In the genomic region with DNA sequence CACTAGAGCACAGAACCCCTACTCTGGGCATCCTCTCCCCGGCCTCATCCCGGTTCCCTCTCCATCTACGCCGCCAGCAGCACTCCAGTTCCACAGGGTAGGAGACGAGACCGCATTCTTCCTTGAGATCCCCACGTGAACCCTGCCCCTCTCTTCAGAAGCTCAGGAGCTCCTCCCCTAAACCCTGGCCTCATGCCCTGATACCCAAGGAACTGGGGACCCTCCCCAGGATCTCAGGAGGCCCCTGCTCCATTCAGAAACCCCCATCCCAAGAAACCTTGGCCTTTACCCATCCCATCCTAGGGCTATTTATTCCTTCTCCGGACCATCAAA, we compare ENCODE assay signal across 6 cellular contexts. TPM values are rescaled to one million over a fixed set of nuclear protein-coding genes. Genes with fewer than 3 reads are reported as not detected.
DNase-seq lines count a peak whose midpoint lies in the region; ATAC-seq and TF ChIP-seq lines count a peak whose summit lies in the region.

No MANE protein-coding gene starts in this region.

- CTCF ChIA-PET in BJ (lab: Yijun Ruan, JAX), result interaction anchor here (1.4 kb wide), 1 partner anchor 16 kb away, joined by 4 read pairs; no protein-coding TSS in a partner anchor
- CTCF ChIA-PET in Panc1 (lab: Charles Lee), result no interaction called here

- in situ Hi-C loops in Panc1 (cut with HindIII; ENCODE audit: low pct_unique_long_range_greater_than_20kb, low sequenced_read_pairs), result no loop called here

- ATAC-seq in Panc1, result peak; percentile 3

- no peaks in the 10 kb centered on the region for H3K27me3 ChIP-seq in BJ (ENCODE audit: control insufficient read depth, insufficient read depth, low read length)
- H3K27me3 ChIP-seq in Panc1 (ENCODE audit: control insufficient read depth, insufficient read depth, low read length), result no peaks in the 10 kb centered on the region
- no peaks in the 10 kb centered on the region for H3K27me3 ChIP-seq in iPS-20b (ENCODE audit: insufficient read depth, low read length)

- peaks cover 1% of the 10 kb centered on the region; the same call in 1 of the 2 replicates for H3K36me3 ChIP-seq in BJ (ENCODE audit: control insufficient read depth, insufficient read depth, low read length)
- H3K36me3 ChIP-seq in Panc1 (ENCODE audit: control insufficient read depth, insufficient read depth, low read length), result no peaks in the 10 kb centered on the region
- H3K36me3 ChIP-seq in iPS-20b (ENCODE audit: insufficient read depth, low read depth, low read length), result no peaks in the 10 kb centered on the region; the same call in 1 of the 2 replicates

- peak overlapping the region; percentile 42 for H3K4me3 ChIP-seq in BJ (ENCODE audit: low read depth, low read length)
- H3K4me3 ChIP-seq in Panc1 (ENCODE audit: low read depth in 2 of 2, low read length in 2 of 2), result peak overlapping the region; percentile 79 to 91
- H3K4me3 ChIP-seq in iPS-20b (ENCODE audit: low read length), result peak overlapping the region; percentile 62

- H3K9me3 ChIP-seq in Panc1 (ENCODE audit: control insufficient read depth, insufficient read depth, low read depth, low read length), result no peaks in the 10 kb centered on the region
- H3K9me3 ChIP-seq in iPS-20b (ENCODE audit: insufficient read depth, low read depth, low read length), result no peaks in the 10 kb centered on the region

- TF ChIP-seq CTCF in BJ (IDR thresholded peaks at IDR 0.05; ENCODE audit: insufficient read depth, low read depth, low read length) (no peak), Panc1 (IDR thresholded peaks at IDR 0.05) (no peak)

- H3K4me1 ChIP-seq in Panc1 (ENCODE audit: control insufficient read depth, insufficient read depth, low read length) (peaks cover 21% of the 10 kb centered on the region), iPS-20b (ENCODE audit: insufficient read depth, low read length) (no peaks in the 10 kb centered on the region; the same call in 1 of the 2 replicates)

- POLR2A ChIA-PET in BJ (lab: Charles Lee), result no interaction called here
- POLR2A ChIA-PET in Panc1 (lab: Charles Lee), result interaction anchor here (0.6 kb wide), 2 partner anchors 33 to 47 kb away, joined by 3 to 7 read pairs; no protein-coding TSS in a partner anchor

- H3K9ac ChIP-seq in iPS-20b (ENCODE audit: low read depth, low read length), result peak overlapping the region; percentile 51; the same call in 1 of the 2 replicates

- no TSS peak for BruUV-seq in Panc1 (replicated peaks; lab: Mats Ljungman, UMichigan)

- DNase-seq in BJ (ENCODE audit: low read depth), result no peak
- no peak for DNase-seq in Panc1 (ENCODE audit: low read depth, low spot score)
- DNase-seq in SW 1271 (lab: John Stamatoyannopoulos, UW), result no peak
- no peak for DNase-seq in NCI-H748 treated with DMSO at 0.1 percent for 48 hours (lab: John Stamatoyannopoulos, UW)
- no peak for DNase-seq in GM19238 (ENCODE audit: insufficient read length, low spot score)

- intact Hi-C loops in Panc1 (cut with micrococcal nuclease; ENCODE audit: unreplicated experiment), result no loop called here

- H3K27ac ChIP-seq in Panc1 (ENCODE audit: low read length), result peak overlapping the region; percentile 94
- no peak overlapping the region for H3K27ac ChIP-seq in iPS-20b (ENCODE audit: low read length)

RNA-seq across cellular contexts. Expression of gene PRICKLE3, which starts 1.1 kb away (rescaled TPM):
- 4.0 and 6.9 TPM in 2 replicates for polyA plus RNA-seq in BJ (2011; rRNA removed)
- polyA minus RNA-seq in BJ (2011; rRNA and poly(A)+ RNA removed), result 8.4 and 12.0 TPM in 2 replicates
- 40.1 TPM for total RNA-seq in Panc1 (2021; ENCODE audit: unreplicated experiment)
- 53.3 TPM for polyA plus RNA-seq in Panc1 (2012; ENCODE audit: insufficient read length)

RNA-seq across cellular contexts. Expression of gene PLP2, which starts 13.3 kb away (rescaled TPM):
- 217 and 225 TPM in 2 replicates for polyA plus RNA-seq in BJ (2011; rRNA removed)
- polyA minus RNA-seq in BJ (2011; rRNA and poly(A)+ RNA removed), result 151 and 221 TPM in 2 replicates
- 293 TPM for total RNA-seq in Panc1 (2021; ENCODE audit: unreplicated experiment)
- polyA plus RNA-seq in Panc1 (2012; ENCODE audit: insufficient read length), result 305 TPM

RNA-seq across cellular contexts. Expression of gene SYP, which starts 15.0 kb away (rescaled TPM):
- 0.07 and 0.10 TPM in 2 replicates for polyA plus RNA-seq in BJ (2011; rRNA removed)
- polyA minus RNA-seq in BJ (2011; rRNA and poly(A)+ RNA removed), result not detected in 2 replicates
- 12.4 TPM for total RNA-seq in Panc1 (2021; ENCODE audit: unreplicated experiment)
- polyA plus RNA-seq in Panc1 (2012; ENCODE audit: insufficient read length), result 19.9 TPM

RNA-seq across cellular contexts. Expression of gene MAGIX, which starts 22.5 kb away (rescaled TPM):
- polyA plus RNA-seq in BJ (2011; rRNA removed), result 0.45 and 0.67 TPM in 2 replicates
- polyA minus RNA-seq in BJ (2011; rRNA and poly(A)+ RNA removed), result 0.36 and 0.43 TPM in 2 replicates
- 3.8 TPM for total RNA-seq in Panc1 (2021; ENCODE audit: unreplicated experiment)
- polyA plus RNA-seq in Panc1 (2012; ENCODE audit: insufficient read length), result 5.1 TPM

RNA-seq across cellular contexts. Expression of gene CACNA1F, which starts 48.1 kb away (rescaled TPM):
- polyA plus RNA-seq in BJ (2011; rRNA removed), result 0.01 TPM in 1 of 2 replicates, not detected in the other
- not detected in 2 replicates for polyA minus RNA-seq in BJ (2011; rRNA and poly(A)+ RNA removed)
- total RNA-seq in Panc1 (2021; ENCODE audit: unreplicated experiment), result not detected
- not detected for polyA plus RNA-seq in Panc1 (2012; ENCODE audit: insufficient read length)
